3 cellular contexts compared by ENCODE assay signal in the genomic region with DNA sequence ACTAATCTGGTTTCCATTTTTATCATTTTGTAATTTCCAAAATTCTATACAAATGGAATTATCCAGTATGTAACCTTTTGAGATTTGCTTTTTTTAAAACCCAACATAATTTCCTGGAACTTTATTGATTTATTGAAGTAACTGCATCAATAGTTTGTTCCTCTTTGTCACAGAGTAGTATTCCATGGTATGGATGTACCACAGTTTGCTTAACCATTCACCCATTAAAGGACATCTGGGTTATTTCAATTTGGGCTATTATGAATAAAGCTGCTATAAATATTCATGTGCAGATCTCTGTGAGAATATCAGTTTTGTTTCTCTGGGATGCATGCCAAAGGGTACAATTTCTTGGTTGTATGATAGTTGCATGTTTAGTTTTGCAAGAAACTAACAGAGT.
TF ChIP-seq lines count a peak whose summit lies in the region.

No MANE protein-coding gene starts in this region.

TF ChIP-seq in SK-N-SH treated with all-trans-retinoic acid at 6 μM for 48 hours, 23 proteins besides CTCF, POLR2A, EP300 and RAD21:
- peak; percentile 97 for TF ChIP-seq ZNF8 (CRISPR knock-in tag; IDR thresholded peaks at IDR 0.05)
- TF ChIP-seq BACH2 (CRISPR knock-in tag; IDR thresholded peaks at IDR 0.05; ENCODE audit: borderline replicate concordance) = no peak
- no peak for TF ChIP-seq ZFP30 (CRISPR knock-in tag; IDR thresholded peaks at IDR 0.05)

TF ChIP-seq in SK-N-SH, 30 proteins besides CTCF, POLR2A, EP300 and RAD21:
- TF ChIP-seq RXRA (IDR thresholded peaks at IDR 0.05; ENCODE audit: borderline replicate concordance, low read depth) = no peak
- TF ChIP-seq, protein P1, sequence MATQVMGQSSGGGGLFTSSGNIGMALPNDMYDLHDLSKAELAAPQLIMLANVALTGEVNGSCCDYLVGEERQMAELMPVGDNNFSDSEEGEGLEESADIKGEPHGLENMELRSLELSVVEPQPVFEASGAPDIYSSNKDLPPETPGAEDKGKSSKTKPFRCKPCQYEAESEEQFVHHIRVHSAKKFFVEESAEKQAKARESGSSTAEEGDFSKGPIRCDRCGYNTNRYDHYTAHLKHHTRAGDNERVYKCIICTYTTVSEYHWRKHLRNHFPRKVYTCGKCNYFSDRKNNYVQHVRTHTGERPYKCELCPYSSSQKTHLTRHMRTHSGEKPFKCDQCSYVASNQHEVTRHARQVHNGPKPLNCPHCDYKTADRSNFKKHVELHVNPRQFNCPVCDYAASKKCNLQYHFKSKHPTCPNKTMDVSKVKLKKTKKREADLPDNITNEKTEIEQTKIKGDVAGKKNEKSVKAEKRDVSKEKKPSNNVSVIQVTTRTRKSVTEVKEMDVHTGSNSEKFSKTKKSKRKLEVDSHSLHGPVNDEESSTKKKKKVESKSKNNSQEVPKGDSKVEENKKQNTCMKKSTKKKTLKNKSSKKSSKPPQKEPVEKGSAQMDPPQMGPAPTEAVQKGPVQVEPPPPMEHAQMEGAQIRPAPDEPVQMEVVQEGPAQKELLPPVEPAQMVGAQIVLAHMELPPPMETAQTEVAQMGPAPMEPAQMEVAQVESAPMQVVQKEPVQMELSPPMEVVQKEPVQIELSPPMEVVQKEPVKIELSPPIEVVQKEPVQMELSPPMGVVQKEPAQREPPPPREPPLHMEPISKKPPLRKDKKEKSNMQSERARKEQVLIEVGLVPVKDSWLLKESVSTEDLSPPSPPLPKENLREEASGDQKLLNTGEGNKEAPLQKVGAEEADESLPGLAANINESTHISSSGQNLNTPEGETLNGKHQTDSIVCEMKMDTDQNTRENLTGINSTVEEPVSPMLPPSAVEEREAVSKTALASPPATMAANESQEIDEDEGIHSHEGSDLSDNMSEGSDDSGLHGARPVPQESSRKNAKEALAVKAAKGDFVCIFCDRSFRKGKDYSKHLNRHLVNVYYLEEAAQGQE (IDR thresholded peaks at IDR 0.05; ENCODE audit: low read depth, low read length) = no peak
- no peak for TF ChIP-seq FOXJ3 (CRISPR knock-in tag; IDR thresholded peaks at IDR 0.05)
- TF ChIP-seq GATA2 (CRISPR knock-in tag; IDR thresholded peaks at IDR 0.05) = no peak
- TF ChIP-seq, protein P2, sequence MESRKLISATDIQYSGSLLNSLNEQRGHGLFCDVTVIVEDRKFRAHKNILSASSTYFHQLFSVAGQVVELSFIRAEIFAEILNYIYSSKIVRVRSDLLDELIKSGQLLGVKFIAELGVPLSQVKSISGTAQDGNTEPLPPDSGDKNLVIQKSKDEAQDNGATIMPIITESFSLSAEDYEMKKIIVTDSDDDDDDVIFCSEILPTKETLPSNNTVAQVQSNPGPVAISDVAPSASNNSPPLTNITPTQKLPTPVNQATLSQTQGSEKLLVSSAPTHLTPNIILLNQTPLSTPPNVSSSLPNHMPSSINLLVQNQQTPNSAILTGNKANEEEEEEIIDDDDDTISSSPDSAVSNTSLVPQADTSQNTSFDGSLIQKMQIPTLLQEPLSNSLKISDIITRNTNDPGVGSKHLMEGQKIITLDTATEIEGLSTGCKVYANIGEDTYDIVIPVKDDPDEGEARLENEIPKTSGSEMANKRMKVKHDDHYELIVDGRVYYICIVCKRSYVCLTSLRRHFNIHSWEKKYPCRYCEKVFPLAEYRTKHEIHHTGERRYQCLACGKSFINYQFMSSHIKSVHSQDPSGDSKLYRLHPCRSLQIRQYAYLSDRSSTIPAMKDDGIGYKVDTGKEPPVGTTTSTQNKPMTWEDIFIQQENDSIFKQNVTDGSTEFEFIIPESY (IDR thresholded peaks at IDR 0.05; ENCODE audit: borderline replicate concordance, low read depth) = no peak
- TF ChIP-seq EZH2phosphoT487 (IDR thresholded peaks at IDR 0.05; ENCODE audit: borderline replicate concordance, low read depth) = no peak
- no peak for TF ChIP-seq SMC3 (IDR thresholded peaks at IDR 0.05; ENCODE audit: low read depth, low read length)
- TF ChIP-seq JUND (IDR thresholded peaks at IDR 0.05) = no peak
- TF ChIP-seq, protein P3, sequence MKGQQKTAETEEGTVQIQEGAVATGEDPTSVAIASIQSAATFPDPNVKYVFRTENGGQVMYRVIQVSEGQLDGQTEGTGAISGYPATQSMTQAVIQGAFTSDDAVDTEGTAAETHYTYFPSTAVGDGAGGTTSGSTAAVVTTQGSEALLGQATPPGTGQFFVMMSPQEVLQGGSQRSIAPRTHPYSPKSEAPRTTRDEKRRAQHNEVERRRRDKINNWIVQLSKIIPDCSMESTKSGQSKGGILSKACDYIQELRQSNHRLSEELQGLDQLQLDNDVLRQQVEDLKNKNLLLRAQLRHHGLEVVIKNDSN (IDR thresholded peaks at IDR 0.05; ENCODE audit: borderline replicate concordance, low read depth) = no peak
- no peak for TF ChIP-seq POLR2AphosphoS5 (IDR thresholded peaks at IDR 0.05; ENCODE audit: low read depth, low read length)
- TF ChIP-seq TAF1 (IDR thresholded peaks at IDR 0.05; ENCODE audit: borderline replicate concordance, low read depth, low read length) = no peak
- TF ChIP-seq, protein P4, sequence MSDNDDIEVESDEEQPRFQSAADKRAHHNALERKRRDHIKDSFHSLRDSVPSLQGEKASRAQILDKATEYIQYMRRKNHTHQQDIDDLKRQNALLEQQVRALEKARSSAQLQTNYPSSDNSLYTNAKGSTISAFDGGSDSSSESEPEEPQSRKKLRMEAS (IDR thresholded peaks at IDR 0.05; ENCODE audit: low read depth) = no peak
- TF ChIP-seq, protein P5, sequence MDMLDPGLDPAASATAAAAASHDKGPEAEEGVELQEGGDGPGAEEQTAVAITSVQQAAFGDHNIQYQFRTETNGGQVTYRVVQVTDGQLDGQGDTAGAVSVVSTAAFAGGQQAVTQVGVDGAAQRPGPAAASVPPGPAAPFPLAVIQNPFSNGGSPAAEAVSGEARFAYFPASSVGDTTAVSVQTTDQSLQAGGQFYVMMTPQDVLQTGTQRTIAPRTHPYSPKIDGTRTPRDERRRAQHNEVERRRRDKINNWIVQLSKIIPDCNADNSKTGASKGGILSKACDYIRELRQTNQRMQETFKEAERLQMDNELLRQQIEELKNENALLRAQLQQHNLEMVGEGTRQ (IDR thresholded peaks at IDR 0.05; ENCODE audit: borderline replicate concordance, low read depth, low read length) = no peak
- TF ChIP-seq, protein P6, sequence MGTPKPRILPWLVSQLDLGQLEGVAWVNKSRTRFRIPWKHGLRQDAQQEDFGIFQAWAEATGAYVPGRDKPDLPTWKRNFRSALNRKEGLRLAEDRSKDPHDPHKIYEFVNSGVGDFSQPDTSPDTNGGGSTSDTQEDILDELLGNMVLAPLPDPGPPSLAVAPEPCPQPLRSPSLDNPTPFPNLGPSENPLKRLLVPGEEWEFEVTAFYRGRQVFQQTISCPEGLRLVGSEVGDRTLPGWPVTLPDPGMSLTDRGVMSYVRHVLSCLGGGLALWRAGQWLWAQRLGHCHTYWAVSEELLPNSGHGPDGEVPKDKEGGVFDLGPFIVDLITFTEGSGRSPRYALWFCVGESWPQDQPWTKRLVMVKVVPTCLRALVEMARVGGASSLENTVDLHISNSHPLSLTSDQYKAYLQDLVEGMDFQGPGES (IDR thresholded peaks at IDR 0.05; ENCODE audit: low read depth, low read length) = no peak
- no peak for TF ChIP-seq MXI1 (IDR thresholded peaks at IDR 0.05; ENCODE audit: low read depth, low read length)
- no peak for TF ChIP-seq RFX5 (IDR thresholded peaks at IDR 0.05; ENCODE audit: low read length)
TF ChIP-seq in SK-N-SH: peak in this region for 0.

TF ChIP-seq in K562, 482 proteins besides CTCF, POLR2A, EP300 and RAD21:
- TF ChIP-seq RBM25 (IDR thresholded peaks at IDR 0.05; ENCODE audit: low read depth, low read length, severe bottlenecking) (peak; percentile 4), BCL6 (CRISPR knock-in tag; IDR thresholded peaks at IDR 0.05) (no peak), ZNF146 (CRISPR knock-in tag; IDR thresholded peaks at IDR 0.05; ENCODE audit: unreplicated experiment) (peak; percentile 49)
